Comparison of ENCODE assay signal across 1 cellular context in genomic region chr16:67108931-67109406, GRCh38.
TF ChIP-seq lines count a peak whose summit lies in the region.

No MANE protein-coding gene starts in this region.

TF ChIP-seq in K562, 482 proteins besides CTCF, POLR2A, EP300 and RAD21:
- TF ChIP-seq RBM22 (IDR thresholded peaks at IDR 0.05; ENCODE audit: low read depth, low read length, poor library complexity, severe bottlenecking), result no peak
- TF ChIP-seq ETS1 (conservative IDR thresholded peaks at IDR 0.05; ENCODE audit: control insufficient read depth, low read depth, low read length), result 0 out of 2 replicates have a peak, but pooled peaks have one; percentile 39
- TF ChIP-seq, protein P1, sequence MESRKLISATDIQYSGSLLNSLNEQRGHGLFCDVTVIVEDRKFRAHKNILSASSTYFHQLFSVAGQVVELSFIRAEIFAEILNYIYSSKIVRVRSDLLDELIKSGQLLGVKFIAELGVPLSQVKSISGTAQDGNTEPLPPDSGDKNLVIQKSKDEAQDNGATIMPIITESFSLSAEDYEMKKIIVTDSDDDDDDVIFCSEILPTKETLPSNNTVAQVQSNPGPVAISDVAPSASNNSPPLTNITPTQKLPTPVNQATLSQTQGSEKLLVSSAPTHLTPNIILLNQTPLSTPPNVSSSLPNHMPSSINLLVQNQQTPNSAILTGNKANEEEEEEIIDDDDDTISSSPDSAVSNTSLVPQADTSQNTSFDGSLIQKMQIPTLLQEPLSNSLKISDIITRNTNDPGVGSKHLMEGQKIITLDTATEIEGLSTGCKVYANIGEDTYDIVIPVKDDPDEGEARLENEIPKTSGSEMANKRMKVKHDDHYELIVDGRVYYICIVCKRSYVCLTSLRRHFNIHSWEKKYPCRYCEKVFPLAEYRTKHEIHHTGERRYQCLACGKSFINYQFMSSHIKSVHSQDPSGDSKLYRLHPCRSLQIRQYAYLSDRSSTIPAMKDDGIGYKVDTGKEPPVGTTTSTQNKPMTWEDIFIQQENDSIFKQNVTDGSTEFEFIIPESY (CRISPR knock-in tag; IDR thresholded peaks at IDR 0.05), result 0 out of 2 replicates have a peak, but pooled peaks have one; percentile 49
- 0 out of 4 replicates have a peak, but pooled peaks of 1 of the 2 experiments have one; percentile 47 for TF ChIP-seq FOXA3 (CRISPR knock-in tag; conservative IDR thresholded peaks at IDR 0.05 in 1 of 2, IDR thresholded peaks at IDR 0.05 in 1 of 2)
- no peak for TF ChIP-seq ZNF133 (CRISPR knock-in tag; IDR thresholded peaks at IDR 0.05)
- TF ChIP-seq CBX3 (IDR thresholded peaks at IDR 0.05; ENCODE audit: borderline replicate concordance in 1 of 2, low read length in 2 of 2), result no peak
TF ChIP-seq in K562: peak in this region for 3.
